In the genomic region with DNA sequence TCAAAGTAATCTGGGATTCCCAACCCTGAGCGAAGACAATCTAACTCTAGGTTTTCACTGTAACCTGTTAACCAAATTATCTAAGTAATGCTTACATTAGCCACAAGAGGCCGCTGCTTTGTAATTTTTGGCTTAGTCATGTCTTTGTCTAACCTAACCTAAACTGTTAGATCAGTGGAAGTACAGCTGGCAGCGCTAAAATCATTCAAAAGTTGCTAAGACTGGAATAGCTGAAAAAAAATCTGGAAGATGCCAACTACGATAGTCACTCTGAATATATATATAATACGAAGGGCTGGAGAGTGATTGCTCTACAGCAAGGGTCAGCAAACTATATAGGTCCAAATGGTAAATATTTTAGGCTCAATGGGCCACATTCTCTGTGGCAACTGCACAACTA, we compare ENCODE assay signal across 8 cellular contexts.
DNase-seq lines count a peak whose midpoint lies in the region; ATAC-seq, FAIRE-seq and TF ChIP-seq lines count a peak whose summit lies in the region.

No MANE protein-coding gene starts in this region.

- peak; percentile 86 for ATAC-seq in HCT116
- ATAC-seq in SK-N-SH treated with all-trans-retinoic acid at 6 μM for 48 hours: peak; percentile 96

- H3K4me3 ChIP-seq in GM06990 (replicated peaks; ENCODE audit: low read depth, low read length) (no peak overlapping the region), HCT116 (replicated peaks in 1 of 2; ENCODE audit: low read depth in 1 of 2, low read length in 2 of 2) (no peak overlapping the region), keratinocyte (ENCODE audit: control insufficient read depth in 2 of 3, extremely low read depth in 1 of 3, insufficient read depth in 2 of 3, low read depth in 1 of 3, low read length in 3 of 3) (no peak overlapping the region)

- intact Hi-C loops in HCT116 (cut with micrococcal nuclease): loop anchor here (1.0 to 10.0 kb wide), 4 partner anchors 243 to 668 kb away; no protein-coding TSS in a partner anchor

- TF ChIP-seq POLR2A in HCT116 (IDR thresholded peaks at IDR 0.05; ENCODE audit: borderline replicate concordance, extremely low read depth, insufficient read depth, insufficient read length): no peak

- in situ Hi-C loops in T47D (cut with HindIII; ENCODE audit: low pct_unique_long_range_greater_than_20kb, low sequenced_read_pairs): no loop called here

- peak; percentile 77 for TF ChIP-seq RAD21 in HCT116 (IDR thresholded peaks at IDR 0.05; ENCODE audit: low read depth)

- H3K4me2 ChIP-seq in HCT116 (ENCODE audit: low read length): no peak overlapping the region
- H3K4me2 ChIP-seq in keratinocyte (ENCODE audit: control insufficient read depth, extremely low read depth, insufficient read depth, low read depth, low read length): no peak overlapping the region

- RAD21 ChIA-PET in HCT116 (lab: Charles Lee; ENCODE audit: low non-redundant PET in 1 of 2, low total read pairs in 2 of 2, uncharacterized antibody in 2 of 2, unreplicated experiment in 2 of 2): no interaction called here

- POLR2A ChIA-PET in HCT116 (lab: Charles Lee): no interaction called here

- no peak overlapping the region for H3K9ac ChIP-seq in HCT116 (ENCODE audit: low read length)
- H3K9ac ChIP-seq in keratinocyte (ENCODE audit: control insufficient read depth, extremely low read depth, insufficient read depth, low read length): no peak overlapping the region

- peak; percentile 69 for TF ChIP-seq CTCF in GM06990 (IDR thresholded peaks at IDR 0.05; ENCODE audit: insufficient read depth, low read length, poor library complexity, severe bottlenecking)
- peak; percentile 52 to 82 (median 78) for TF ChIP-seq CTCF in HCT116 (IDR thresholded peaks at IDR 0.05 in 2 of 3, conservative IDR thresholded peaks at IDR 0.05 in 1 of 3; ENCODE audit: borderline replicate concordance in 1 of 3, insufficient read depth in 1 of 3, low read depth in 2 of 3, low read length in 2 of 3)
- TF ChIP-seq CTCF in keratinocyte (optimal IDR thresholded peaks at IDR 0.05 in 1 of 3, IDR thresholded peaks at IDR 0.05 in 1 of 3, conservative IDR thresholded peaks at IDR 0.05 in 1 of 3; ENCODE audit: extremely low read depth in 1 of 3, insufficient read depth in 2 of 3, low read length in 3 of 3): peak in 2 of 3 experiments; percentile 50 to 63

- H3K36me3 ChIP-seq in GM06990 (ENCODE audit: control insufficient read depth, insufficient read depth, low read length) (peaks cover 3% of the 10 kb centered on the region), HCT116 (ENCODE audit: control insufficient read depth in 1 of 2, insufficient read depth in 2 of 2, low read length in 2 of 2) (peaks cover 11 to 20% of the 10 kb centered on the region in 2 experiments; a peak in 3 of 4 replicates), keratinocyte (ENCODE audit: control insufficient read depth in 2 of 2, extremely low read depth in 1 of 2, insufficient read depth in 2 of 2, low read length in 2 of 2) (peaks cover 6 to 15% of the 10 kb centered on the region in 2 experiments)

- CTCF ChIA-PET in HCT116 (lab: Charles Lee): interaction anchor here (1.0 to 7.3 kb wide), 2 partner anchors 243 to 286 kb away, joined by 3 to 91 read pairs; no protein-coding TSS in a partner anchor

- H3K4me1 ChIP-seq in HCT116 (ENCODE audit: control insufficient read depth in 1 of 2, insufficient read depth in 2 of 2, low read length in 2 of 2): no peaks in the 10 kb centered on the region
- H3K4me1 ChIP-seq in keratinocyte (ENCODE audit: control insufficient read depth, extremely low read depth, insufficient read depth, low read length): no peaks in the 10 kb centered on the region

- TSS peak; percentile 20 for BruUV-seq in HCT116 (replicated peaks; lab: Mats Ljungman, UMichigan)

- H3K9me3 ChIP-seq in HCT116 (ENCODE audit: control insufficient read depth in 1 of 2, insufficient read depth in 1 of 2, low read depth in 1 of 2, low read length in 2 of 2) (no peaks in the 10 kb centered on the region), keratinocyte (ENCODE audit: control insufficient read depth, low read depth, low read length) (no peaks in the 10 kb centered on the region)

- dilution Hi-C loops in keratinocyte (cut with MboI; ENCODE audit: extremely low pct_ligation_motif_present, low sequenced_read_pairs): no loop called here

- H3K27ac ChIP-seq in HCT116 (ENCODE audit: low read depth, low read length) (no peak overlapping the region), keratinocyte (ENCODE audit: control insufficient read depth, insufficient read depth, low read length) (no peak overlapping the region)

- H2AFZ ChIP-seq in HCT116 (ENCODE audit: low read depth, low read length, poor library complexity, severe bottlenecking) (no peak overlapping the region), keratinocyte (ENCODE audit: control insufficient read depth, low read length) (no peak overlapping the region)

- DNase-seq in A172 (ENCODE audit: low spot score): peak; percentile 76
- peak; percentile 13 for DNase-seq in GM06990 (ENCODE audit: extremely low read depth, insufficient read length)
- peak; percentile 45 for DNase-seq in HCT116 (ENCODE audit: low read depth, low spot score)
- DNase-seq in LoVo (ENCODE audit: low spot score): peak; percentile 72
- DNase-seq in T47D (ENCODE audit: low read depth in 1 of 2, low spot score in 1 of 2): peak; percentile 49 to 84
- DNase-seq in keratinocyte (ENCODE audit: low read depth, low spot score): no peak
- peak; percentile 32 for DNase-seq in stimulated activated CD4-positive, alpha-beta T cell treated with anti-CD3 and anti-CD28 coated beads, Interleukin-2, amount 100 ng/mL, for 4 hours (ENCODE audit: low read depth)

- no peaks in the 10 kb centered on the region for H3K9me2 ChIP-seq in HCT116 (ENCODE audit: insufficient read depth)

- H3K79me2 ChIP-seq in HCT116 (ENCODE audit: insufficient read depth, low read length) (no peaks in the 10 kb centered on the region), keratinocyte (ENCODE audit: control insufficient read depth, insufficient read depth, low read length) (no peaks in the 10 kb centered on the region)

- H3K27me3 ChIP-seq in GM06990 (replicated peaks; ENCODE audit: control insufficient read depth, insufficient read depth, low read length) (no peaks in the 10 kb centered on the region), HCT116 (ENCODE audit: insufficient read depth, low read length) (peaks cover 5% of the 10 kb centered on the region), keratinocyte (ENCODE audit: control insufficient read depth, extremely low read depth, insufficient read depth, low read length) (no peaks in the 10 kb centered on the region)

- no peaks in the 10 kb centered on the region for H4K20me1 ChIP-seq in HCT116 (ENCODE audit: insufficient read depth)
- H4K20me1 ChIP-seq in keratinocyte (ENCODE audit: control insufficient read depth, extremely low read depth, insufficient read depth, low read length): no peaks in the 10 kb centered on the region

- no peak for FAIRE-seq in keratinocyte (lab: Jason Lieb, UNC)

- no peaks in the 10 kb centered on the region for H3K9me1 ChIP-seq in keratinocyte (ENCODE audit: control insufficient read depth, extremely low read depth, insufficient read depth, low read length)

TF ChIP-seq in HCT116, 20 proteins besides CTCF, POLR2A, EP300 and RAD21:
- TF ChIP-seq CBX3 (IDR thresholded peaks at IDR 0.05; ENCODE audit: low read depth) (0 out of 2 replicates have a peak, but pooled peaks have one; percentile 22), ELF1 (IDR thresholded peaks at IDR 0.05; ENCODE audit: borderline replicate concordance, low read depth) (no peak)
TF ChIP-seq in HCT116: peak in this region for 1.

TF ChIP-seq in SK-N-SH treated with all-trans-retinoic acid at 6 μM for 48 hours, 23 proteins besides CTCF, POLR2A, EP300 and RAD21:
- no peak for TF ChIP-seq ZNF565 (CRISPR knock-in tag; conservative IDR thresholded peaks at IDR 0.05; ENCODE audit: low read depth)
- TF ChIP-seq ZFP30 (CRISPR knock-in tag; IDR thresholded peaks at IDR 0.05): no peak
- TF ChIP-seq RARB (CRISPR knock-in tag; IDR thresholded peaks at IDR 0.05): no peak
- TF ChIP-seq TSHZ2 (CRISPR knock-in tag; IDR thresholded peaks at IDR 0.05): no peak
- TF ChIP-seq TCF4 (CRISPR knock-in tag; IDR thresholded peaks at IDR 0.05; ENCODE audit: borderline replicate concordance): no peak
- TF ChIP-seq, protein P1, sequence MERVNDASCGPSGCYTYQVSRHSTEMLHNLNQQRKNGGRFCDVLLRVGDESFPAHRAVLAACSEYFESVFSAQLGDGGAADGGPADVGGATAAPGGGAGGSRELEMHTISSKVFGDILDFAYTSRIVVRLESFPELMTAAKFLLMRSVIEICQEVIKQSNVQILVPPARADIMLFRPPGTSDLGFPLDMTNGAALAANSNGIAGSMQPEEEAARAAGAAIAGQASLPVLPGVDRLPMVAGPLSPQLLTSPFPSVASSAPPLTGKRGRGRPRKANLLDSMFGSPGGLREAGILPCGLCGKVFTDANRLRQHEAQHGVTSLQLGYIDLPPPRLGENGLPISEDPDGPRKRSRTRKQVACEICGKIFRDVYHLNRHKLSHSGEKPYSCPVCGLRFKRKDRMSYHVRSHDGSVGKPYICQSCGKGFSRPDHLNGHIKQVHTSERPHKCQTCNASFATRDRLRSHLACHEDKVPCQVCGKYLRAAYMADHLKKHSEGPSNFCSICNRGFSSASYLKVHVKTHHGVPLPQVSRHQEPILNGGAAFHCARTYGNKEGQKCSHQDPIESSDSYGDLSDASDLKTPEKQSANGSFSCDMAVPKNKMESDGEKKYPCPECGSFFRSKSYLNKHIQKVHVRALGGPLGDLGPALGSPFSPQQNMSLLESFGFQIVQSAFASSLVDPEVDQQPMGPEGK (CRISPR knock-in tag; IDR thresholded peaks at IDR 0.05; ENCODE audit: borderline replicate concordance): no peak
